Comparison of ENCODE assay signal across 2 cellular contexts in the genomic region with DNA sequence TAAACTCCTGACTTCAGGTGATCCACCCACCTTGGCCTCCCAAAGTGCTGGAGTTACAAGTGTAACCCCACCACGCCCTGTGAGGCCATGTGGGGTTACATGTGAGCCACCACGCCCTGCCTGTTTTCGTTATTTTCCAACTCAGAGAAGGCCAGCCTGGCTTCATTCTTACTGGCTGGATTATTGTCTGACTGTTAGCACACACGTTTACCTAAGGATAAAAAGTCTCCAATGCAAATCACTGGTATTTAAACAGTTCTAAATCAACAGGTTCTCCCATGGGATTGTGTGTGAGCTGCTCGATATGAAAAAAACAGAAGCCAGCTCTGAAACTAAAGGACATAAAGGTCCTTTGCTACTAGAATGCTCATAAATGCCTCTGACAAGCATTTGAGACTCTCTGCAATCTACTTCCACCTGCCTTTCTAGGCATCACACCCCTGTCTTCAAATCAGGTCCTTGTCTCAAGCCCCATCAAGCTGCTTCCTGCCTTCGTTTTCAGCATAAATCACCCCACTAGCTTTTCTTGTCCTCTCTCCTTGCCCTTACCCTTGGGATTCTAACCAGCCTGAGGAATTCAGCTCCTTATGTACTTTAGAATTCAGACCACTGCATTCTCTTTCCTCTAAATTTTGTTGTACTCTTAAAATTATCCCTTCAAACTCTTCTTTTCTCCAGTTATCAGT.
TF ChIP-seq lines count a peak whose summit lies in the region.

No MANE protein-coding gene starts in this region.

TF ChIP-seq in IMR-90, 13 proteins besides CTCF, POLR2A, EP300 and RAD21:
- TF ChIP-seq RCOR1 (IDR thresholded peaks at IDR 0.05; ENCODE audit: insufficient replicate concordance, low read length): no peak
- TF ChIP-seq MXI1 (IDR thresholded peaks at IDR 0.05; ENCODE audit: borderline replicate concordance, low read depth, low read length): no peak
- TF ChIP-seq MAFK (IDR thresholded peaks at IDR 0.05; ENCODE audit: low read depth, low read length): no peak
- TF ChIP-seq BHLHE40 (IDR thresholded peaks at IDR 0.05; ENCODE audit: low read depth, low read length): no peak
- TF ChIP-seq, protein P1, sequence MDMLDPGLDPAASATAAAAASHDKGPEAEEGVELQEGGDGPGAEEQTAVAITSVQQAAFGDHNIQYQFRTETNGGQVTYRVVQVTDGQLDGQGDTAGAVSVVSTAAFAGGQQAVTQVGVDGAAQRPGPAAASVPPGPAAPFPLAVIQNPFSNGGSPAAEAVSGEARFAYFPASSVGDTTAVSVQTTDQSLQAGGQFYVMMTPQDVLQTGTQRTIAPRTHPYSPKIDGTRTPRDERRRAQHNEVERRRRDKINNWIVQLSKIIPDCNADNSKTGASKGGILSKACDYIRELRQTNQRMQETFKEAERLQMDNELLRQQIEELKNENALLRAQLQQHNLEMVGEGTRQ (IDR thresholded peaks at IDR 0.05; ENCODE audit: low read depth, low read length): no peak
- TF ChIP-seq, protein P2, sequence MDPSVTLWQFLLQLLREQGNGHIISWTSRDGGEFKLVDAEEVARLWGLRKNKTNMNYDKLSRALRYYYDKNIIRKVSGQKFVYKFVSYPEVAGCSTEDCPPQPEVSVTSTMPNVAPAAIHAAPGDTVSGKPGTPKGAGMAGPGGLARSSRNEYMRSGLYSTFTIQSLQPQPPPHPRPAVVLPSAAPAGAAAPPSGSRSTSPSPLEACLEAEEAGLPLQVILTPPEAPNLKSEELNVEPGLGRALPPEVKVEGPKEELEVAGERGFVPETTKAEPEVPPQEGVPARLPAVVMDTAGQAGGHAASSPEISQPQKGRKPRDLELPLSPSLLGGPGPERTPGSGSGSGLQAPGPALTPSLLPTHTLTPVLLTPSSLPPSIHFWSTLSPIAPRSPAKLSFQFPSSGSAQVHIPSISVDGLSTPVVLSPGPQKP (IDR thresholded peaks at IDR 0.05; ENCODE audit: borderline replicate concordance, low read depth, low read length): no peak

TF ChIP-seq in endothelial cell of umbilical vein, 7 proteins besides CTCF, POLR2A, EP300 and RAD21:
- TF ChIP-seq, protein P3, sequence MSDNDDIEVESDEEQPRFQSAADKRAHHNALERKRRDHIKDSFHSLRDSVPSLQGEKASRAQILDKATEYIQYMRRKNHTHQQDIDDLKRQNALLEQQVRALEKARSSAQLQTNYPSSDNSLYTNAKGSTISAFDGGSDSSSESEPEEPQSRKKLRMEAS (IDR thresholded peaks at IDR 0.05; ENCODE audit: insufficient read depth, insufficient read length): no peak
- no peak for TF ChIP-seq GATA2 (IDR thresholded peaks at IDR 0.05; ENCODE audit: insufficient read depth, insufficient read length, low read depth, low read length)
- TF ChIP-seq FOS (IDR thresholded peaks at IDR 0.05; ENCODE audit: borderline replicate concordance, insufficient read depth, low read length): no peak
- TF ChIP-seq EZH2 (IDR thresholded peaks at IDR 0.05; ENCODE audit: borderline replicate concordance, low read depth, low read length, severe bottlenecking): no peak
- TF ChIP-seq MYC (IDR thresholded peaks at IDR 0.05; ENCODE audit: low read depth, low read length): no peak
- TF ChIP-seq JUN (IDR thresholded peaks at IDR 0.05; ENCODE audit: borderline replicate concordance, insufficient read depth, insufficient read length, low read depth): no peak
- no peak for TF ChIP-seq POLR2AphosphoS5 (IDR thresholded peaks at IDR 0.05; ENCODE audit: insufficient read depth, low read depth, low read length)
TF ChIP-seq in endothelial cell of umbilical vein: peak in this region for 0.
